13 cellular contexts compared by ENCODE assay signal in genomic region chr19:49536921-49537462, GRCh38.
"Had no signal": no experiment of that assay in that cellular context is flagged by ENCODE, and none has a peak within 500 bp of the region (broad histone marks: within the 10 kb centered on the region; RNA-seq: fewer than 3 reads in every experiment).

No MANE protein-coding gene starts in this region.

- H3K27ac Mint-ChIP-seq: endodermal cell; naive thymus-derived CD8-positive, alpha-beta T cell; type B pancreatic cell had no signal

- H3K9me3 Mint-ChIP-seq: endodermal cell; naive thymus-derived CD8-positive, alpha-beta T cell; type B pancreatic cell had no signal

- H3K36me3 Mint-ChIP-seq: naive thymus-derived CD8-positive, alpha-beta T cell; type B pancreatic cell had no signal

- ATAC-seq: foreskin keratinocyte; left colon; left ventricle myocardium superior; naive thymus-derived CD8-positive, alpha-beta T cell had no signal

- H3K4me3 Mint-ChIP-seq: endodermal cell, type B pancreatic cell had no signal

- DNase-seq: effector CD4-positive, alpha-beta T cell; endodermal cell; erythroblast; foreskin keratinocyte; head of caudate nucleus; hippocampal formation; left colon; left ventricle myocardium superior; naive thymus-derived CD8-positive, alpha-beta T cell; small intestine; stimulated activated CD4-positive, alpha-beta T cell treated with anti-CD3 and anti-CD28 coated beads, Interleukin-12 subunit alpha, Interleukin-12 subunit beta, amount 100 ng/mL, for 4 hours; stimulated activated naive CD4-positive, alpha-beta T cell treated with Interleukin-2 at 50 U/mL for 16 hours had no signal

- H3K27me3 Mint-ChIP-seq: naive thymus-derived CD8-positive, alpha-beta T cell had no signal
